In genomic region chr3:13772321-13772745, GRCh38 we compare ENCODE assay signal across 1 cellular context.
TF ChIP-seq lines count a peak whose summit lies in the region.

No MANE protein-coding gene starts in this region.

TF ChIP-seq in H1, 55 proteins besides CTCF, POLR2A, EP300 and RAD21 (continued from another document):
- no peak for TF ChIP-seq ATF2 (IDR thresholded peaks at IDR 0.05; ENCODE audit: low read length)
- no peak for TF ChIP-seq SIRT6 (IDR thresholded peaks at IDR 0.05; ENCODE audit: low read length)
